16 cellular contexts compared by ENCODE assay signal in the genomic region with DNA sequence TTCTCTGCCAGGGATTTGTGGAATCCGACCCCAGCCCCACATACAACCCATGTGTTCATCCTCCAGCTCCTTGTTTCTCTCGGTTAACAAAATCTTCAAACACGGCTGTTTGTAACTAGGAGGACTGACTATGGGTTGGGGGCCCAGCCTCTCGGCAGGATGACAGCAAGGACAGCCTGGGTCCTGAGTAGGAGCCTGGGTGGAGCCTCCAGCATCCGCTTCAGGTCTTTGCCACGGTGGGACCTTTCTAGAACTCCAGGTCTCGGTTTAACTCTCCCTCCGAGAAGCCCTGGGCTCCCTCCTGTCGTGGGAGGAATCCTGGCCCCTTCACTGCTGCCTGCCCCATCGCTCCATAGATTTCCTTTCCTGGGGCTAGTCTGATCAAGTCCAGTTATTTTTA.
A peak's percentile ranks its signal among the peaks of the same experiment; 100 is the strongest.
DNase-seq lines count a peak whose midpoint lies in the region; ATAC-seq and TF ChIP-seq lines count a peak whose summit lies in the region.
"Had no signal": no experiment of that assay in that cellular context is flagged by ENCODE, and none has a peak within 500 bp of the region (broad histone marks: within the 10 kb centered on the region; RNA-seq: fewer than 3 reads in every experiment).

No MANE protein-coding gene starts in this region.

- no peak for ATAC-seq in activated naive CD8-positive, alpha-beta T cell treated with anti-CD3 and anti-CD28 coated beads, Interleukin-2, amount 10 ng/mL, durations not matched to agents 7 days and 5 days (ENCODE audit: low read depth)
- ATAC-seq: GM12878 had no signal

- H3K27me3 ChIP-seq in sigmoid colon: no peaks in the 10 kb centered on the region
- H3K27me3 ChIP-seq: BLaER1 had no signal

- no peak overlapping the region for H3K4me3 ChIP-seq in sigmoid colon
- H3K4me3 ChIP-seq: BLaER1, GM12878 had no signal

- H3K36me3 ChIP-seq in sigmoid colon: no peaks in the 10 kb centered on the region
- H3K36me3 ChIP-seq: BLaER1 had no signal

- intact Hi-C loops in sigmoid colon (cut with DNase I): no loop called here

- H3K4me3 Mint-ChIP-seq in activated naive CD8-positive, alpha-beta T cell treated with anti-CD3 and anti-CD28 coated beads, Interleukin-2, amount 10 ng/mL, durations not matched to agents 7 days and 5 days: no peak overlapping the region
- no peak overlapping the region for H3K4me3 Mint-ChIP-seq in activated naive CD8-positive, alpha-beta T cell treated with anti-CD3 and anti-CD28 coated beads for 36 hours
- H3K4me3 Mint-ChIP-seq in nephron progenitor cell (no peak overlapping the region), immature natural killer cell (no peak overlapping the region)
- H3K4me3 Mint-ChIP-seq in T-helper 2 cell treated with Interferon-gamma antibody and Interleukin-4, amounts not matched to agents 5 μg/mL and 100 μg/mL, for 36 hours: no peak overlapping the region
- H3K4me3 Mint-ChIP-seq: CD4-positive, CD25-positive, alpha-beta regulatory T cell; HFFc6 had no signal

- H3K27ac ChIP-seq in sigmoid colon: no peak overlapping the region
- H3K27ac ChIP-seq: BLaER1 had no signal

- no peak for TF ChIP-seq POLR2A in sigmoid colon (IDR thresholded peaks at IDR 0.05)

- H3K4me1 ChIP-seq in sigmoid colon: no peaks in the 10 kb centered on the region

- POLR2A ChIA-PET in activated naive CD8-positive, alpha-beta T cell treated with anti-CD3 and anti-CD28 coated beads, Interleukin-2, amount 10 ng/mL, durations not matched to agents 7 days and 5 days (lab: Charles Lee): no interaction called here

- peak; percentile 7 for DNase-seq in activated naive CD8-positive, alpha-beta T cell treated with anti-CD3 and anti-CD28 coated beads, Interleukin-2, amount 10 ng/mL, durations not matched to agents 7 days and 5 days
- DNase-seq in activated naive CD8-positive, alpha-beta T cell treated with anti-CD3 and anti-CD28 coated beads for 36 hours: no peak
- DNase-seq in D341Med (ENCODE audit: low spot score) (peak; percentile 12), nephron progenitor cell (no peak), sigmoid colon (peak; percentile 46), immature natural killer cell (no peak), NCI-H1436 treated with DMSO at 0.1 percent for 48 hours (lab: John Stamatoyannopoulos, UW) (no peak)
- DNase-seq in T-helper 2 cell treated with Interferon-gamma antibody and Interleukin-4, amounts not matched to agents 5 μg/mL and 100 μg/mL, for 36 hours (ENCODE audit: low spot score): no peak
- DNase-seq: 8988T; AML-193; CD4-positive, CD25-positive, alpha-beta regulatory T cell; DMS 273 treated with DMSO at 0.1 percent for 48 hours; HCEC 1CT; HFFc6 had no signal

- no peak for TF ChIP-seq EP300 in sigmoid colon (IDR thresholded peaks at IDR 0.05)

- peaks cover 3% of the 10 kb centered on the region for H3K27me3 Mint-ChIP-seq in activated naive CD8-positive, alpha-beta T cell treated with anti-CD3 and anti-CD28 coated beads, Interleukin-2, amount 10 ng/mL, durations not matched to agents 7 days and 5 days
- H3K27me3 Mint-ChIP-seq in activated naive CD8-positive, alpha-beta T cell treated with anti-CD3 and anti-CD28 coated beads for 36 hours: no peaks in the 10 kb centered on the region
- peaks cover 9% of the 10 kb centered on the region for H3K27me3 Mint-ChIP-seq in nephron progenitor cell (ENCODE audit: low read depth, poor library complexity)
- peaks cover 0 to 2% (median 2%) of the 10 kb centered on the region in 3 donors for H3K27me3 Mint-ChIP-seq in immature natural killer cell (ENCODE audit: low read depth in 3 of 3)
- peaks cover 3% of the 10 kb centered on the region for H3K27me3 Mint-ChIP-seq in T-helper 2 cell treated with Interferon-gamma antibody and Interleukin-4, amounts not matched to agents 5 μg/mL and 100 μg/mL, for 36 hours (ENCODE audit: low read depth)
- H3K27me3 Mint-ChIP-seq: CD4-positive, CD25-positive, alpha-beta regulatory T cell had no signal

- H3K36me3 Mint-ChIP-seq in activated naive CD8-positive, alpha-beta T cell treated with anti-CD3 and anti-CD28 coated beads, Interleukin-2, amount 10 ng/mL, durations not matched to agents 7 days and 5 days: no peaks in the 10 kb centered on the region
- no peaks in the 10 kb centered on the region for H3K36me3 Mint-ChIP-seq in activated naive CD8-positive, alpha-beta T cell treated with anti-CD3 and anti-CD28 coated beads for 36 hours
- H3K36me3 Mint-ChIP-seq in nephron progenitor cell (ENCODE audit: low read depth) (no peaks in the 10 kb centered on the region), immature natural killer cell (no peaks in the 10 kb centered on the region)
- H3K36me3 Mint-ChIP-seq in T-helper 2 cell treated with Interferon-gamma antibody and Interleukin-4, amounts not matched to agents 5 μg/mL and 100 μg/mL, for 36 hours (ENCODE audit: low read depth): no peaks in the 10 kb centered on the region
- H3K36me3 Mint-ChIP-seq: CD4-positive, CD25-positive, alpha-beta regulatory T cell had no signal

- no peaks in the 10 kb centered on the region for H3K9me3 Mint-ChIP-seq in activated naive CD8-positive, alpha-beta T cell treated with anti-CD3 and anti-CD28 coated beads, Interleukin-2, amount 10 ng/mL, durations not matched to agents 7 days and 5 days
- H3K9me3 Mint-ChIP-seq in activated naive CD8-positive, alpha-beta T cell treated with anti-CD3 and anti-CD28 coated beads for 36 hours: no peaks in the 10 kb centered on the region
- no peaks in the 10 kb centered on the region for H3K9me3 Mint-ChIP-seq in nephron progenitor cell
- H3K9me3 Mint-ChIP-seq in immature natural killer cell: no peaks in the 10 kb centered on the region
- H3K9me3 Mint-ChIP-seq in T-helper 2 cell treated with Interferon-gamma antibody and Interleukin-4, amounts not matched to agents 5 μg/mL and 100 μg/mL, for 36 hours: no peaks in the 10 kb centered on the region
- H3K9me3 Mint-ChIP-seq: CD4-positive, CD25-positive, alpha-beta regulatory T cell; HFFc6 had no signal

- no peaks in the 10 kb centered on the region for H3K4me1 Mint-ChIP-seq in activated naive CD8-positive, alpha-beta T cell treated with anti-CD3 and anti-CD28 coated beads, Interleukin-2, amount 10 ng/mL, durations not matched to agents 7 days and 5 days
- no peaks in the 10 kb centered on the region for H3K4me1 Mint-ChIP-seq in activated naive CD8-positive, alpha-beta T cell treated with anti-CD3 and anti-CD28 coated beads for 36 hours
- H3K4me1 Mint-ChIP-seq in nephron progenitor cell (peaks cover 22% of the 10 kb centered on the region), immature natural killer cell (no peaks in the 10 kb centered on the region)
- H3K4me1 Mint-ChIP-seq in T-helper 2 cell treated with Interferon-gamma antibody and Interleukin-4, amounts not matched to agents 5 μg/mL and 100 μg/mL, for 36 hours (ENCODE audit: low read depth): no peaks in the 10 kb centered on the region
- H3K4me1 Mint-ChIP-seq: CD4-positive, CD25-positive, alpha-beta regulatory T cell had no signal

- no peaks in the 10 kb centered on the region for H3K9me3 ChIP-seq in sigmoid colon
- H3K9me3 ChIP-seq: BLaER1 had no signal

- TF ChIP-seq CTCF in nephron progenitor cell (IDR thresholded peaks at IDR 0.05) (no peak), sigmoid colon (IDR thresholded peaks at IDR 0.05) (no peak)

- WGBS in sigmoid colon, 2 donors: 87 to 89% methylated on average over 10 of the region's 10 CpGs

- no peak overlapping the region for H3K27ac Mint-ChIP-seq in activated naive CD8-positive, alpha-beta T cell treated with anti-CD3 and anti-CD28 coated beads, Interleukin-2, amount 10 ng/mL, durations not matched to agents 7 days and 5 days
- no peak overlapping the region for H3K27ac Mint-ChIP-seq in activated naive CD8-positive, alpha-beta T cell treated with anti-CD3 and anti-CD28 coated beads for 36 hours
- H3K27ac Mint-ChIP-seq in nephron progenitor cell: peak overlapping the region; percentile 68
- no peak overlapping the region for H3K27ac Mint-ChIP-seq in immature natural killer cell
- no peak overlapping the region for H3K27ac Mint-ChIP-seq in T-helper 2 cell treated with Interferon-gamma antibody and Interleukin-4, amounts not matched to agents 5 μg/mL and 100 μg/mL, for 36 hours
- H3K27ac Mint-ChIP-seq: HFFc6 had no signal

Comparison
In these comparisons a context has a peak if more than half of its experiments do, and no peak if none do; other contexts are left out.
1. DNase-seq: peak in activated naive CD8-positive, alpha-beta T cell treated with anti-CD3 and anti-CD28 coated beads, Interleukin-2, amount 10 ng/mL, durations not matched to agents 7 days and 5 days (single experiment), D341Med (single experiment) and sigmoid colon (single experiment); none in activated naive CD8-positive, alpha-beta T cell treated with anti-CD3 and anti-CD28 coated beads for 36 hours (single experiment), nephron progenitor cell (single experiment), immature natural killer cell (0 of 3), T-helper 2 cell treated with Interferon-gamma antibody and Interleukin-4, amounts not matched to agents 5 μg/mL and 100 μg/mL, for 36 hours (single experiment) and NCI-H1436 treated with DMSO at 0.1 percent for 48 hours (single experiment).